In the genomic region with DNA sequence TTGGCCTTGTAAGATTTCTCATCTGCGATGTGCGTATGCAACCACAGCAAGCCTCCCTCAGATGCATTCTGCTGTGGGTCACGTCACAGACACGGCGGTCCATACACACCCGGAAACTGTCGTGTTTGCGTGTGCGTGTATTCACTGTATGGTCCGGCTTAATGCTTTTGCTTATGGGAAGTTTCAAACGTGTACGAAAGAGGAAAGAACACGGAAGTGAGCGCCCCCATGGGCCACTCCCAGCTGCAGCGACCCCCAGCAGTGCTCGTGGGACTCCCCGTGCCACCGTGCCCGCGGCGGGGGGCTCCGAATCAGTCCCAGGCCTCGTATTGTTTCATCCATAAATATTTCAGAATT, we compare ENCODE assay signal across 9 cellular contexts. TPM values are rescaled to one million over a fixed set of nuclear protein-coding genes. Genes with fewer than 3 reads are reported as not detected.
DNase-seq lines count a peak whose midpoint lies in the region; ATAC-seq and TF ChIP-seq lines count a peak whose summit lies in the region.
"Had no signal": no experiment of that assay in that cellular context is flagged by ENCODE, and none has a peak within 500 bp of the region (broad histone marks: within the 10 kb centered on the region; RNA-seq: fewer than 3 reads in every experiment).

No MANE protein-coding gene starts in this region.

- CTCF ChIA-PET in activated CD8-positive, alpha-beta T cell treated with anti-CD3 and anti-CD28 coated beads, Interleukin-2, amount 10 ng/mL, durations not matched to agents 7 days and 5 days (lab: Charles Lee), result interaction anchor here (1.2 kb wide), 1 partner anchor 9 kb away, joined by 3 read pairs; no protein-coding TSS in a partner anchor
- CTCF ChIA-PET in GM10248 (lab: Yijun Ruan, JAX), result no interaction called here

- H4K5ac ChIP-seq in mesendoderm (ENCODE audit: low read length), result no peak overlapping the region

- H4K8ac ChIP-seq in mesendoderm (ENCODE audit: low read depth, low read length), result no peak overlapping the region

- peaks cover 2% of the 10 kb centered on the region for H3K27me3 ChIP-seq in mesendoderm (ENCODE audit: insufficient read depth, low read length, poor library complexity)
- H3K27me3 ChIP-seq in HAP-1 (ENCODE audit: low read depth), result no peaks in the 10 kb centered on the region

- no peak overlapping the region for H3K18ac ChIP-seq in mesendoderm (ENCODE audit: low read length)

- H3K56ac ChIP-seq in mesendoderm (ENCODE audit: low read length), result peak overlapping the region; percentile 35

- in situ Hi-C loops in HAP-1 (cut with MboI; ENCODE audit: low sequenced_read_pairs), result no loop called here

- H3K4me3 ChIP-seq in AG09309 (ENCODE audit: control insufficient read depth, low read depth, low read length) (peak overlapping the region; percentile 9), mesendoderm (ENCODE audit: low read length) (no peak overlapping the region), HAP-1 (no peak overlapping the region)
- H3K4me3 ChIP-seq: GM12878 had no signal

- peak; percentile 28 for ATAC-seq in GM21360 (IDR thresholded peaks at IDR 0.05; ENCODE audit: unreplicated experiment)
- ATAC-seq in activated CD8-positive, alpha-beta T cell treated with anti-CD3 and anti-CD28 coated beads, Interleukin-2, amount 10 ng/mL, durations not matched to agents 7 days and 5 days, result peak; percentile 47

- H3K4me2 ChIP-seq in mesendoderm (ENCODE audit: low read length), result no peak overlapping the region

- no peak for TF ChIP-seq CTCF in AG09309 (IDR thresholded peaks at IDR 0.05; ENCODE audit: control insufficient read depth, insufficient read depth, low read depth, low read length, missing control alignments)
- TF ChIP-seq CTCF in GM10248 (IDR thresholded peaks at IDR 0.05; ENCODE audit: control extremely low read depth, extremely low read depth, low read depth, missing control alignments), result no peak
- no peak for TF ChIP-seq CTCF in osteocyte (IDR thresholded peaks at IDR 0.05)

- no peaks in the 10 kb centered on the region for H3K36me3 ChIP-seq in mesendoderm (ENCODE audit: control insufficient read depth, insufficient read depth, low read length)
- no peaks in the 10 kb centered on the region for H3K36me3 ChIP-seq in HAP-1 (replicated peaks)

- no peaks in the 10 kb centered on the region for H3K79me1 ChIP-seq in mesendoderm (ENCODE audit: low read length)

- no peak overlapping the region for H2AK5ac ChIP-seq in mesendoderm (ENCODE audit: low read length)

- H3K9me3 Mint-ChIP-seq in activated CD8-positive, alpha-beta T cell treated with anti-CD3 and anti-CD28 coated beads, Interleukin-2, amount 10 ng/mL, durations not matched to agents 7 days and 5 days (ENCODE audit: insufficient read depth), result no peaks in the 10 kb centered on the region
- H3K9me3 Mint-ChIP-seq in osteocyte (ENCODE audit: unreplicated experiment), result no peaks in the 10 kb centered on the region

- peak overlapping the region; percentile 80 for H3K27ac Mint-ChIP-seq in activated CD8-positive, alpha-beta T cell treated with anti-CD3 and anti-CD28 coated beads, Interleukin-2, amount 10 ng/mL, durations not matched to agents 7 days and 5 days
- no peak overlapping the region for H3K27ac Mint-ChIP-seq in osteocyte (ENCODE audit: unreplicated experiment)

- WGBS in mesendoderm (ENCODE audit: extremely low coverage, insufficient coverage, low lambda C conversion rate), result no CpG with 5 or more reads among the region's 23 CpGs

- DNase-seq in AG09309 (ENCODE audit: low read depth) (no peak), mesendoderm (no peak), GM10248 (ENCODE audit: extremely low spot score) (no peak), HAP-1 (ENCODE audit: low spot score in 2 of 2) (no peak), SW480 (ENCODE audit: low spot score) (no peak), osteocyte (ENCODE audit: extremely low spot score, unreplicated experiment) (no peak)
- DNase-seq in activated CD8-positive, alpha-beta T cell treated with anti-CD3 and anti-CD28 coated beads, Interleukin-2, amount 10 ng/mL, durations not matched to agents 7 days and 5 days, result no peak

- no peak overlapping the region for H3K4ac ChIP-seq in mesendoderm (ENCODE audit: low read depth, low read length)

- POLR2A ChIA-PET in activated CD8-positive, alpha-beta T cell treated with anti-CD3 and anti-CD28 coated beads, Interleukin-2, amount 10 ng/mL, durations not matched to agents 7 days and 5 days (lab: Charles Lee), result interaction anchor here (0.8 kb wide), 1 partner anchor 10 kb away, joined by 3 read pairs; no protein-coding TSS in a partner anchor
- POLR2A ChIA-PET in GM10248 (lab: Yijun Ruan, JAX), result no interaction called here

- peaks cover 10% of the 10 kb centered on the region for H3K36me3 Mint-ChIP-seq in activated CD8-positive, alpha-beta T cell treated with anti-CD3 and anti-CD28 coated beads, Interleukin-2, amount 10 ng/mL, durations not matched to agents 7 days and 5 days (ENCODE audit: low read depth)
- peaks cover 2% of the 10 kb centered on the region for H3K36me3 Mint-ChIP-seq in osteocyte (ENCODE audit: unreplicated experiment)

- no peak overlapping the region for H2BK5ac ChIP-seq in mesendoderm (ENCODE audit: low read length)

- H2BK120ac ChIP-seq in mesendoderm (ENCODE audit: low read depth, low read length), result no peak overlapping the region

- peaks cover 32% of the 10 kb centered on the region for H3K4me1 Mint-ChIP-seq in activated CD8-positive, alpha-beta T cell treated with anti-CD3 and anti-CD28 coated beads, Interleukin-2, amount 10 ng/mL, durations not matched to agents 7 days and 5 days (ENCODE audit: low read depth)
- H3K4me1 Mint-ChIP-seq in osteocyte (ENCODE audit: unreplicated experiment), result no peaks in the 10 kb centered on the region

- no peak overlapping the region for H3K9ac ChIP-seq in mesendoderm (ENCODE audit: low read length)

- H3K79me2 ChIP-seq in mesendoderm (ENCODE audit: control insufficient read depth, insufficient read depth, low read length), result no peaks in the 10 kb centered on the region

- H3K4me3 Mint-ChIP-seq in activated CD8-positive, alpha-beta T cell treated with anti-CD3 and anti-CD28 coated beads, Interleukin-2, amount 10 ng/mL, durations not matched to agents 7 days and 5 days, result peak overlapping the region; percentile 47
- no peak overlapping the region for H3K4me3 Mint-ChIP-seq in osteocyte (ENCODE audit: unreplicated experiment)

- H3K4me1 ChIP-seq in mesendoderm (ENCODE audit: control insufficient read depth, low read depth, low read length) (peaks cover 3% of the 10 kb centered on the region), HAP-1 (no peaks in the 10 kb centered on the region)

- H3K27me3 Mint-ChIP-seq in activated CD8-positive, alpha-beta T cell treated with anti-CD3 and anti-CD28 coated beads, Interleukin-2, amount 10 ng/mL, durations not matched to agents 7 days and 5 days (ENCODE audit: low read depth), result peaks cover 8% of the 10 kb centered on the region
- peaks cover 9% of the 10 kb centered on the region for H3K27me3 Mint-ChIP-seq in osteocyte (ENCODE audit: unreplicated experiment)

- no peak overlapping the region for H2BK15ac ChIP-seq in mesendoderm (replicated peaks; ENCODE audit: low read depth)

- no peak overlapping the region for H3K27ac ChIP-seq in mesendoderm (ENCODE audit: low read depth, low read length)

- H3K9me3 ChIP-seq in HAP-1, result no peaks in the 10 kb centered on the region

- H3K23ac ChIP-seq in mesendoderm (ENCODE audit: low read length), result no peak overlapping the region

RNA-seq across cellular contexts. Expression of a gene that starts 10.2 kb away (rescaled TPM):
- 10 to 100 TPM; 10.7 to 12.3 TPM for total RNA-seq in activated CD8-positive, alpha-beta T cell treated with anti-CD3 and anti-CD28 coated beads, Interleukin-2, amount 10 ng/mL, durations not matched to agents 7 days and 5 days
- polyA plus RNA-seq in mesendoderm (2013, experiment 1 of 2), result 0.15 TPM
- polyA plus RNA-seq in mesendoderm (2013, experiment 2 of 2), result 0.11 TPM
- 1.6 and 2.6 TPM in 2 replicates for total RNA-seq in osteocyte

RNA-seq across cellular contexts. Expression of a gene that starts 25.9 kb away (rescaled TPM):
- 10 to 100 TPM; 25.5 to 26.0 TPM for total RNA-seq in activated CD8-positive, alpha-beta T cell treated with anti-CD3 and anti-CD28 coated beads, Interleukin-2, amount 10 ng/mL, durations not matched to agents 7 days and 5 days
- 9.2 TPM for polyA plus RNA-seq in mesendoderm (2013, experiment 1 of 2)
- 9.0 TPM for polyA plus RNA-seq in mesendoderm (2013, experiment 2 of 2)
- 34.0 and 36.9 TPM in 2 replicates for total RNA-seq in osteocyte
